ENCODE assay signal across 11 cellular contexts in genomic region chr12:89948266-89949175, GRCh38.
DNase-seq lines count a peak whose midpoint lies in the region; ATAC-seq and TF ChIP-seq lines count a peak whose summit lies in the region.
"Had no signal": no experiment of that assay in that cellular context is flagged by ENCODE, and none has a peak within 500 bp of the region (broad histone marks: within the 10 kb centered on the region; RNA-seq: fewer than 3 reads in every experiment).

No MANE protein-coding gene starts in this region.

- H3K27me3 ChIP-seq in left lung (no peaks in the 10 kb centered on the region), stomach (no peaks in the 10 kb centered on the region)

- no peak for TF ChIP-seq POLR2A in stomach (IDR thresholded peaks at IDR 0.05)

- no peak for TF ChIP-seq EP300 in stomach (IDR thresholded peaks at IDR 0.05)

- intact Hi-C loops in left lung (cut with DNase I) (no loop called here), stomach (cut with DNase I; ENCODE audit: low total_unique reads) (no loop called here)

- H3K4me3 Mint-ChIP-seq in activated naive CD8-positive, alpha-beta T cell treated with anti-CD3 and anti-CD28 coated beads, Interleukin-2, amount 50 U/mL, for 24 hours, result no peak overlapping the region

- H3K9me3 Mint-ChIP-seq in activated naive CD8-positive, alpha-beta T cell treated with anti-CD3 and anti-CD28 coated beads, Interleukin-2, amount 50 U/mL, for 24 hours, result peaks cover 4% of the 10 kb centered on the region

- H3K4me3 ChIP-seq in left lung (no peak overlapping the region), stomach (no peak overlapping the region)

- no peaks in the 10 kb centered on the region for H3K27me3 Mint-ChIP-seq in activated naive CD8-positive, alpha-beta T cell treated with anti-CD3 and anti-CD28 coated beads, Interleukin-2, amount 50 U/mL, for 24 hours

- WGBS in stomach, 5 donors, result 28 to 68% (median 44%) methylated on average over 1 of the region's 1 CpG

- H3K36me3 ChIP-seq in left lung, result no peaks in the 10 kb centered on the region
- H3K36me3 ChIP-seq in stomach, result no peaks in the 10 kb centered on the region

- H3K4me1 Mint-ChIP-seq in activated naive CD8-positive, alpha-beta T cell treated with anti-CD3 and anti-CD28 coated beads, Interleukin-2, amount 50 U/mL, for 24 hours, result peaks cover 63% of the 10 kb centered on the region

- peak overlapping the region; percentile 83 for H3K27ac Mint-ChIP-seq in activated naive CD8-positive, alpha-beta T cell treated with anti-CD3 and anti-CD28 coated beads, Interleukin-2, amount 50 U/mL, for 24 hours

- no peak for TF ChIP-seq CTCF in left lung (IDR thresholded peaks at IDR 0.05)
- TF ChIP-seq CTCF in stomach (IDR thresholded peaks at IDR 0.05), result no peak

- H3K9me3 ChIP-seq in left lung (no peaks in the 10 kb centered on the region), stomach (no peaks in the 10 kb centered on the region)

- peak; percentile 73 for DNase-seq in HT-29 (ENCODE audit: low spot score)
- no peak for DNase-seq in activated naive CD8-positive, alpha-beta T cell treated with anti-CD3 and anti-CD28 coated beads, Interleukin-2, amount 50 U/mL, for 24 hours
- DNase-seq in left lung, result no peak
- DNase-seq in stomach, result no peak
- DNase-seq in OCI-M1 (lab: John Stamatoyannopoulos, UW), result no peak
- DNase-seq in NCI-H2171 treated with DMSO at 0.1 percent for 48 hours (lab: John Stamatoyannopoulos, UW), result no peak
- DNase-seq: activated gamma-delta T cell; DND-41; GOT3; stimulated activated naive CD4-positive, alpha-beta T cell had no signal

- peaks cover 3% of the 10 kb centered on the region for H3K36me3 Mint-ChIP-seq in activated naive CD8-positive, alpha-beta T cell treated with anti-CD3 and anti-CD28 coated beads, Interleukin-2, amount 50 U/mL, for 24 hours (ENCODE audit: low read depth)

- H3K4me1 ChIP-seq in left lung (peaks cover 8 to 20% of the 10 kb centered on the region in 2 donors), stomach (peaks cover 13 to 51% (median 23%) of the 10 kb centered on the region in 4 donors)

- H3K27ac ChIP-seq in left lung, result peak overlapping the region; percentile 19 to 50
- H3K27ac ChIP-seq in stomach, result peak overlapping the region in 4 of 5 donors; percentile 52 to 80 (median 74)

- no peak for ATAC-seq in activated naive CD8-positive, alpha-beta T cell treated with anti-CD3 and anti-CD28 coated beads, Interleukin-2, amount 50 U/mL, for 24 hours
- ATAC-seq in left lung, result peak; percentile 14
- no peak for ATAC-seq in HG02981 (IDR thresholded peaks at IDR 0.05; ENCODE audit: unreplicated experiment)
